Comparison of ENCODE assay signal across 16 cellular contexts in genomic region chr9:2473691-2474090, GRCh38.
"Had no signal": no experiment of that assay in that cellular context is flagged by ENCODE, and none has a peak within 500 bp of the region (broad histone marks: within the 10 kb centered on the region; RNA-seq: fewer than 3 reads in every experiment).

No MANE protein-coding gene starts in this region.

- ATAC-seq: heart left ventricle; right lobe of liver; stimulated activated memory B cell treated with anti-CD40 and anti-IgM and Interleukin-4, amounts not matched to agents 10 μg/mL and 1 μg/mL and 100 μg/mL, for 72 hours had no signal

- DNase-seq: cortex of kidney; effector CD8-positive, alpha-beta T cell; heart left ventricle; hippocampal formation; kidney glomerular epithelial cell; mesendoderm; naive B cell; posterior cingulate gyrus; right lobe of liver; stimulated activated CD4-positive, alpha-beta T cell treated with anti-CD3 and anti-CD28 coated beads, Interleukin-15, amount 100 ng/mL, for 24 hours; stimulated activated CD4-positive, alpha-beta T cell treated with anti-CD3 and anti-CD28 coated beads, Interleukin-1b, Interleukin-23, amount 100 ng/mL, for 48 hours; stimulated activated CD4-positive, alpha-beta T cell treated with anti-CD3 and anti-CD28 coated beads, Interleukin-4, amount 100 ng/mL, for 24 hours; testis; transverse colon had no signal

- H3K4me1 Mint-ChIP-seq: naive B cell; stimulated activated memory B cell treated with anti-CD40 and anti-IgM and Interleukin-4, amounts not matched to agents 10 μg/mL and 1 μg/mL and 100 μg/mL, for 72 hours had no signal

- H3K27ac Mint-ChIP-seq: naive B cell; stimulated activated memory B cell treated with anti-CD40 and anti-IgM and Interleukin-4, amounts not matched to agents 10 μg/mL and 1 μg/mL and 100 μg/mL, for 72 hours; stimulated activated naive CD8-positive, alpha-beta T cell treated with anti-CD3 and anti-CD28 coated beads, Interleukin-15, Interleukin-2, amounts not matched to agents 100 ng/mL and 50 ng/mL, for 24 hours had no signal

- H3K4me3 Mint-ChIP-seq: naive B cell; stimulated activated memory B cell treated with anti-CD40 and anti-IgM and Interleukin-4, amounts not matched to agents 10 μg/mL and 1 μg/mL and 100 μg/mL, for 72 hours; stimulated activated naive CD8-positive, alpha-beta T cell treated with anti-CD3 and anti-CD28 coated beads, Interleukin-15, Interleukin-2, amounts not matched to agents 100 ng/mL and 50 ng/mL, for 24 hours had no signal

- H3K36me3 Mint-ChIP-seq: naive B cell; stimulated activated memory B cell treated with anti-CD40 and anti-IgM and Interleukin-4, amounts not matched to agents 10 μg/mL and 1 μg/mL and 100 μg/mL, for 72 hours had no signal

- H3K9me3 Mint-ChIP-seq: naive B cell; stimulated activated memory B cell treated with anti-CD40 and anti-IgM and Interleukin-4, amounts not matched to agents 10 μg/mL and 1 μg/mL and 100 μg/mL, for 72 hours; stimulated activated naive CD8-positive, alpha-beta T cell treated with anti-CD3 and anti-CD28 coated beads, Interleukin-15, Interleukin-2, amounts not matched to agents 100 ng/mL and 50 ng/mL, for 24 hours had no signal
